Comparison of ENCODE assay signal across 8 cellular contexts in the genomic region with DNA sequence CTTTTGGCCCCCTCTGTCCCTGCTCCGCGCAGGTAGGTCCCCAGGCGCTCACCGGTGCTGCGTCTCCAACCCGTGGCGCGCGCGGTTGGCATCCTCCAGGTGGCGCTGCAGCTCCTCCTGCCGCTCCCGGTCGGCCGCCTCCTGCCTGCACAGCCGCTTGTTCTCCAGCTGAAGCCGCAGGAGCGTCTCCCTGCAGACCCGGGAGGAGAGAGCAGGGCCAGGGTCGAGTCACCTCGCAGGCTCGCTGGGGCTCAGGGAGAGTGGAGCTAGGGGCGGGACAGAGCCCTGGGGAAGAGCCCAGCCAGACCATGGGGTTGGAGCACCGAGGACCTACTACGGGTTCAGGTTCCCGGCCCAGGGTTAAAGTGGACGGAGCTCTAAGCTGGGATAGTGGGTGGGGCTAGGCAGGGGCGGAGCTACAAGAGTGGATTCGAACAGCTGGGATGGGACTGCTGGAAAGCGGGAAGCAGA. TPM values are rescaled to one million over a fixed set of nuclear protein-coding genes. Genes with fewer than 3 reads are reported as not detected.
DNase-seq lines count a peak whose midpoint lies in the region; ATAC-seq and TF ChIP-seq lines count a peak whose summit lies in the region.

No MANE protein-coding gene starts in this region.

- H3K9ac ChIP-seq in HUES64 (ENCODE audit: low read depth, low read length), result no peak overlapping the region; the same call in 1 of the 2 replicates

- H3K4me3 ChIP-seq in DOHH2 (ENCODE audit: low read length), result peak overlapping the region; percentile 64
- peak overlapping the region; percentile 77 for H3K4me3 ChIP-seq in HUES64 (ENCODE audit: low read length)
- H3K4me3 ChIP-seq in dorsolateral prefrontal cortex, result peak overlapping the region in 50 of 59 donors; percentile 4 to 71 (median 51)
- no peak overlapping the region for H3K4me3 ChIP-seq in lung

- H3K27ac Mint-ChIP-seq in stimulated activated memory B cell treated with anti-CD40 and anti-IgM and Interleukin-4, amounts not matched to agents 10 μg/mL and 1 μg/mL and 100 μg/mL, for 72 hours, result no peak overlapping the region

- no peaks in the 10 kb centered on the region for H3K79me2 ChIP-seq in DOHH2 (ENCODE audit: control insufficient read depth, low read length)

- H3K9me2 ChIP-seq in DOHH2 (replicated peaks; ENCODE audit: control insufficient read depth, low read length), result no peaks in the 10 kb centered on the region

- WGBS in HUES64, result 4% methylated on average over 30 of the region's 30 CpGs
- WGBS in lung, 2 donors, result 57 to 82% methylated on average over 30 of the region's 30 CpGs

- no peaks in the 10 kb centered on the region for H4K20me1 ChIP-seq in DOHH2 (ENCODE audit: control insufficient read depth, insufficient read depth, low read depth, low read length)

- no peaks in the 10 kb centered on the region for H3K9me3 Mint-ChIP-seq in stimulated activated memory B cell treated with anti-CD40 and anti-IgM and Interleukin-4, amounts not matched to agents 10 μg/mL and 1 μg/mL and 100 μg/mL, for 72 hours

- ATAC-seq in lung (ENCODE audit: insufficient read depth, low FRiP score) (peak; percentile 84), left lobe of liver (no peak)
- ATAC-seq in stimulated activated memory B cell treated with anti-CD40 and anti-IgM and Interleukin-4, amounts not matched to agents 10 μg/mL and 1 μg/mL and 100 μg/mL, for 72 hours, result peak; percentile 83

- H3K9me3 ChIP-seq in DOHH2 (ENCODE audit: control insufficient read depth, insufficient read depth, low read length) (no peaks in the 10 kb centered on the region), HUES64 (ENCODE audit: insufficient read depth, low read depth, low read length) (no peaks in the 10 kb centered on the region), lung (ENCODE audit: control insufficient read depth in 2 of 2, insufficient read depth in 1 of 2, low read length in 1 of 2) (no peaks in the 10 kb centered on the region)

- TF ChIP-seq CTCF in DOHH2 (IDR thresholded peaks at IDR 0.05; ENCODE audit: low read depth, low read length, poor library complexity, severe bottlenecking) (peak; percentile 75), dorsolateral prefrontal cortex (IDR thresholded peaks at IDR 0.05 in 54 of 56, conservative IDR thresholded peaks at IDR 0.05 in 2 of 56; ENCODE audit: low read depth in 1 of 56, partially characterized antibody in 56 of 56) (peak in 47 of 56 donors; percentile 65 to 99 (median 80)), lung (IDR thresholded peaks at IDR 0.05; ENCODE audit: control extremely low read depth, extremely low read depth) (peak; percentile 94)

- H3K4me3 Mint-ChIP-seq in stimulated activated memory B cell treated with anti-CD40 and anti-IgM and Interleukin-4, amounts not matched to agents 10 μg/mL and 1 μg/mL and 100 μg/mL, for 72 hours, result peak overlapping the region; percentile 62

- DNase-seq in T1000 (lab: John Stamatoyannopoulos, UW) (peak; percentile 75), dorsolateral prefrontal cortex (peak in 9 of 10 donors; percentile 51 to 89 (median 71)), lung (ENCODE audit: low spot score) (peak; percentile 88), SK-N-DZ (ENCODE audit: low spot score) (no peak), left lobe of liver (ENCODE audit: low spot score) (no peak)

- H3K27me3 ChIP-seq in DOHH2 (ENCODE audit: control insufficient read depth, low read length), result no peaks in the 10 kb centered on the region
- H3K27me3 ChIP-seq in HUES64 (ENCODE audit: insufficient read depth, low read length), result no peaks in the 10 kb centered on the region
- no peaks in the 10 kb centered on the region for H3K27me3 ChIP-seq in dorsolateral prefrontal cortex
- no peaks in the 10 kb centered on the region for H3K27me3 ChIP-seq in lung (ENCODE audit: control insufficient read depth, insufficient read depth)

- no peaks in the 10 kb centered on the region for H3F3A ChIP-seq in DOHH2 (ENCODE audit: control insufficient read depth, insufficient read depth)

- intact Hi-C loops in dorsolateral prefrontal cortex (cut with DNase I), result loop anchor here (5.0 kb wide), 1 partner anchor 81 kb away; no protein-coding TSS in a partner anchor

- no peaks in the 10 kb centered on the region for H3K27me3 Mint-ChIP-seq in stimulated activated memory B cell treated with anti-CD40 and anti-IgM and Interleukin-4, amounts not matched to agents 10 μg/mL and 1 μg/mL and 100 μg/mL, for 72 hours

- peaks cover 21% of the 10 kb centered on the region for H3K4me1 Mint-ChIP-seq in stimulated activated memory B cell treated with anti-CD40 and anti-IgM and Interleukin-4, amounts not matched to agents 10 μg/mL and 1 μg/mL and 100 μg/mL, for 72 hours

- no peaks in the 10 kb centered on the region for H3K36me3 ChIP-seq in DOHH2 (ENCODE audit: control insufficient read depth, low read length)
- H3K36me3 ChIP-seq in HUES64 (ENCODE audit: insufficient read depth, low read length), result peaks cover 25% of the 10 kb centered on the region
- peaks cover 0 to 53% of the 10 kb centered on the region in 2 donors for H3K36me3 ChIP-seq in lung (ENCODE audit: control insufficient read depth in 2 of 2, insufficient read depth in 2 of 2, low read length in 2 of 2)

- peak overlapping the region; percentile 79 for H3K4me2 ChIP-seq in DOHH2 (ENCODE audit: low read length)

- H3K27ac ChIP-seq in DOHH2 (ENCODE audit: low read depth, low read length) (no peak overlapping the region), HUES64 (ENCODE audit: low read depth, low read length) (peak overlapping the region; percentile 58; the same call in 1 of the 2 replicates), dorsolateral prefrontal cortex (peak overlapping the region in 28 of 59 donors; percentile 20 to 81 (median 54)), lung (ENCODE audit: low read depth in 1 of 2, low read length in 1 of 2) (peak overlapping the region in 1 of 2 donors; percentile 6)

- peaks cover 13% of the 10 kb centered on the region for H3K36me3 Mint-ChIP-seq in stimulated activated memory B cell treated with anti-CD40 and anti-IgM and Interleukin-4, amounts not matched to agents 10 μg/mL and 1 μg/mL and 100 μg/mL, for 72 hours

- H3K4me1 ChIP-seq in DOHH2 (ENCODE audit: control insufficient read depth, low read length), result peaks cover 3% of the 10 kb centered on the region; the same call in 1 of the 2 replicates
- H3K4me1 ChIP-seq in HUES64 (ENCODE audit: insufficient read depth, low read length), result peaks cover 3% of the 10 kb centered on the region
- H3K4me1 ChIP-seq in lung (ENCODE audit: control insufficient read depth in 2 of 2, insufficient read depth in 2 of 2, low read length in 2 of 2), result no peaks in the 10 kb centered on the region

RNA-seq across cellular contexts. Expression of a gene that starts 9.3 kb away (rescaled TPM):
- polyA plus RNA-seq in HUES64 (2013, experiment 1 of 2), result 23.3 TPM
- polyA plus RNA-seq in HUES64 (2013, experiment 2 of 2), result 23.0 TPM
- 10 to 100 TPM; 23.0 to 79.0 (median 41.2) TPM for total RNA-seq in dorsolateral prefrontal cortex
- total RNA-seq in lung, result 10 to 100 TPM; 46.9 to 67.4 TPM
- 10 to 100 TPM; 39.8 to 54.3 TPM for polyA plus RNA-seq in lung
- 27.5 and 33.1 TPM in 2 replicates for polyA plus RNA-seq in SK-N-DZ (2014; cell fraction: cytosol; rRNA removed)
- 78.9 and 107 TPM in 2 replicates for polyA plus RNA-seq in SK-N-DZ (2014; cell fraction: nucleus; rRNA removed)
- total RNA-seq in left lobe of liver, result 23.2 TPM

RNA-seq across cellular contexts. Expression of a gene that starts 14.5 kb away (rescaled TPM):
- polyA plus RNA-seq in HUES64 (2013, experiment 1 of 2), result 0.55 TPM
- polyA plus RNA-seq in HUES64 (2013, experiment 2 of 2), result 1.1 TPM
- total RNA-seq in dorsolateral prefrontal cortex, result under 1 TPM in 9 of 120 experiments, not detected in 111; 0.24 to 0.53 (median 0.29) TPM
- total RNA-seq in lung, result not detected
- under 1 TPM in 1 of 2 donors, not detected in 1; 0.02 TPM for polyA plus RNA-seq in lung
- not detected in 2 replicates for polyA plus RNA-seq in SK-N-DZ (2014; cell fraction: cytosol; rRNA removed)
- polyA plus RNA-seq in SK-N-DZ (2014; cell fraction: nucleus; rRNA removed), result 0.13 TPM in 1 of 2 replicates, not detected in the other
- not detected for total RNA-seq in left lobe of liver

RNA-seq across cellular contexts. Expression of a gene that starts 25.2 kb away (rescaled TPM):
- 2.4 TPM for polyA plus RNA-seq in HUES64 (2013, experiment 1 of 2)
- 3.6 TPM for polyA plus RNA-seq in HUES64 (2013, experiment 2 of 2)
- 100 to 1,000 TPM in 14 of 120 experiments, 10 to 100 TPM in 106; 14.0 to 268 (median 48.2) TPM for total RNA-seq in dorsolateral prefrontal cortex
- total RNA-seq in lung, result 100 to 1,000 TPM; 121 to 205 TPM
- 100 to 1,000 TPM; 111 to 689 TPM for polyA plus RNA-seq in lung
- polyA plus RNA-seq in SK-N-DZ (2014; cell fraction: cytosol; rRNA removed), result 29.4 and 37.6 TPM in 2 replicates
- polyA plus RNA-seq in SK-N-DZ (2014; cell fraction: nucleus; rRNA removed), result 49.1 and 66.1 TPM in 2 replicates
- 16.3 TPM for total RNA-seq in left lobe of liver

RNA-seq across cellular contexts. Expression of a gene that starts 28.8 kb away (rescaled TPM):
- polyA plus RNA-seq in HUES64 (2013, experiment 1 of 2), result 107 TPM
- 103 TPM for polyA plus RNA-seq in HUES64 (2013, experiment 2 of 2)
- total RNA-seq in dorsolateral prefrontal cortex (10 to 100 TPM; 44.1 to 94.0 (median 65.5) TPM), lung (10 to 100 TPM; 33.4 to 75.0 TPM), left lobe of liver (23.0 TPM)
- 100 to 1,000 TPM in 1 of 2 donors, 10 to 100 TPM in 1; 78.8 to 112 TPM for polyA plus RNA-seq in lung
- 75.7 and 82.0 TPM in 2 replicates for polyA plus RNA-seq in SK-N-DZ (2014; cell fraction: cytosol; rRNA removed)
- polyA plus RNA-seq in SK-N-DZ (2014; cell fraction: nucleus; rRNA removed), result 32.9 and 75.2 TPM in 2 replicates

RNA-seq across cellular contexts. Expression of a gene that starts 31.6 kb away (rescaled TPM):
- polyA plus RNA-seq in HUES64 (2013, experiment 1 of 2), result 124 TPM
- polyA plus RNA-seq in HUES64 (2013, experiment 2 of 2), result 129 TPM
- total RNA-seq in dorsolateral prefrontal cortex (100 to 1,000 TPM in 68 of 120 experiments, 10 to 100 TPM in 52; 70.9 to 152 (median 104) TPM), lung (100 to 1,000 TPM in 1 of 2 donors, 10 to 100 TPM in 1; 77.2 to 144 TPM), left lobe of liver (91.0 TPM)
- polyA plus RNA-seq in lung, result 100 to 1,000 TPM; 226 to 422 TPM
- 335 and 507 TPM in 2 replicates for polyA plus RNA-seq in SK-N-DZ (2014; cell fraction: cytosol; rRNA removed)
- polyA plus RNA-seq in SK-N-DZ (2014; cell fraction: nucleus; rRNA removed), result 287 and 380 TPM in 2 replicates

Comparison
In these comparisons a context has a peak if more than half of its experiments do, and no peak if none do; other contexts are left out.
1. DNase-seq: peak in T1000 (single experiment), dorsolateral prefrontal cortex (9 of 10) and lung (single experiment); none in SK-N-DZ (single experiment) and left lobe of liver (single experiment).
2. Peak in every context shown above with its lines, with median percentiles within 50 percentile points of each other: CTCF ChIP-seq.